In genomic region chr4:151322565-151322964, GRCh38 we compare ENCODE assay signal across 17 cellular contexts. TPM values are rescaled to one million over a fixed set of nuclear protein-coding genes. Genes with fewer than 3 reads are reported as not detected.
DNase-seq lines count a peak whose midpoint lies in the region; ATAC-seq and TF ChIP-seq lines count a peak whose summit lies in the region.
"Had no signal": no experiment of that assay in that cellular context is flagged by ENCODE, and none has a peak within 500 bp of the region (broad histone marks: within the 10 kb centered on the region; RNA-seq: fewer than 3 reads in every experiment).

No MANE protein-coding gene starts in this region.

- no peak for DNase-seq in heart right ventricle
- no peak for DNase-seq in left cardiac atrium
- no peak for DNase-seq in coronary artery (ENCODE audit: low spot score)
- DNase-seq in medulla oblongata (ENCODE audit: extremely low spot score), result peak; percentile 27
- no peak for DNase-seq in type B pancreatic cell (ENCODE audit: extremely low spot score, unreplicated experiment)
- DNase-seq in vagina (ENCODE audit: extremely low spot score in 2 of 2), result no peak
- no peak for DNase-seq in MV-4-11 (lab: John Stamatoyannopoulos, UW)
- DNase-seq: activated CD4-positive, CD25-positive, alpha-beta regulatory T cell; activated naive CD8-positive, alpha-beta T cell treated with anti-CD3 and anti-CD28 coated beads, Interleukin-2, amount 50 U/mL, for 24 hours; activated T-cell treated with anti-CD3 and anti-CD28 coated beads for 4 hours; effector memory CD8-positive, alpha-beta T cell; mucosa of descending colon; NCI-H1092; upper lobe of left lung had no signal

- H3K36me3 ChIP-seq in heart right ventricle (no peaks in the 10 kb centered on the region), vagina (no peaks in the 10 kb centered on the region)
- H3K36me3 ChIP-seq: upper lobe of left lung had no signal

- peak overlapping the region in 8 of 10 donors; percentile 5 to 96 (median 94) for H3K27ac ChIP-seq in heart right ventricle
- peak overlapping the region; percentile 43 to 50 for H3K27ac ChIP-seq in coronary artery
- no peak overlapping the region for H3K27ac ChIP-seq in vagina
- H3K27ac ChIP-seq: SK-N-MC had no signal

- peak overlapping the region; percentile 19 for H3K27ac Mint-ChIP-seq in type B pancreatic cell
- H3K27ac Mint-ChIP-seq: activated naive CD8-positive, alpha-beta T cell treated with anti-CD3 and anti-CD28 coated beads, Interleukin-2, amount 50 U/mL, for 24 hours; effector memory CD8-positive, alpha-beta T cell had no signal

- no peaks in the 10 kb centered on the region for H3K36me3 Mint-ChIP-seq in type B pancreatic cell

- H3K27me3 Mint-ChIP-seq in type B pancreatic cell, result no peaks in the 10 kb centered on the region

- no peak for TF ChIP-seq POLR2A in vagina (IDR thresholded peaks at IDR 0.05)

- H3K4me1 ChIP-seq in heart right ventricle (peaks cover 4 to 54% (median 33%) of the 10 kb centered on the region in 9 donors), vagina (peaks cover 38% of the 10 kb centered on the region)

- ATAC-seq in heart right ventricle, result no peak
- no peak for ATAC-seq in left cardiac atrium
- no peak for ATAC-seq in GM19351 (IDR thresholded peaks at IDR 0.05; ENCODE audit: unreplicated experiment)
- ATAC-seq: activated naive CD8-positive, alpha-beta T cell treated with anti-CD3 and anti-CD28 coated beads, Interleukin-2, amount 50 U/mL, for 24 hours; effector memory CD8-positive, alpha-beta T cell had no signal

- intact Hi-C loops in heart right ventricle (cut with DNase I) (loop anchor here in 3 of 10 donors (5.0 to 10.0 kb wide), 2 partner anchors 40 to 118 kb away; no protein-coding TSS in a partner anchor), left cardiac atrium (cut with DNase I) (no loop called here), vagina (cut with DNase I) (no loop called here)

- peaks cover 36% of the 10 kb centered on the region for H3K4me1 Mint-ChIP-seq in type B pancreatic cell (ENCODE audit: unreplicated experiment)

- peak overlapping the region in 5 of 10 donors; percentile 81 to 93 (median 83) for H3K4me3 ChIP-seq in heart right ventricle
- peak overlapping the region; percentile 82 for H3K4me3 ChIP-seq in coronary artery
- H3K4me3 ChIP-seq in vagina, result no peak overlapping the region
- H3K4me3 ChIP-seq: mucosa of descending colon, SK-N-MC had no signal

- H3K9me3 Mint-ChIP-seq in type B pancreatic cell, result no peaks in the 10 kb centered on the region
- H3K9me3 Mint-ChIP-seq: activated naive CD8-positive, alpha-beta T cell treated with anti-CD3 and anti-CD28 coated beads, Interleukin-2, amount 50 U/mL, for 24 hours; effector memory CD8-positive, alpha-beta T cell had no signal

- peaks cover 0 to 35% (median 0%) of the 10 kb centered on the region in 7 donors for H3K27me3 ChIP-seq in heart right ventricle
- H3K27me3 ChIP-seq in vagina, result no peaks in the 10 kb centered on the region
- H3K27me3 ChIP-seq: upper lobe of left lung had no signal

- TF ChIP-seq CTCF in heart right ventricle (IDR thresholded peaks at IDR 0.05) (no peak), coronary artery (IDR thresholded peaks at IDR 0.05) (no peak), type B pancreatic cell (conservative IDR thresholded peaks at IDR 0.05) (no peak), vagina (IDR thresholded peaks at IDR 0.05) (no peak)

- H3K9me3 ChIP-seq in heart right ventricle, result no peaks in the 10 kb centered on the region
- no peaks in the 10 kb centered on the region for H3K9me3 ChIP-seq in vagina
- H3K9me3 ChIP-seq: mucosa of descending colon, upper lobe of left lung had no signal

- H3K4me3 Mint-ChIP-seq in type B pancreatic cell, result peak overlapping the region; percentile 90
- H3K4me3 Mint-ChIP-seq: activated naive CD8-positive, alpha-beta T cell treated with anti-CD3 and anti-CD28 coated beads, Interleukin-2, amount 50 U/mL, for 24 hours; effector memory CD8-positive, alpha-beta T cell had no signal

RNA-seq across cellular contexts. Expression of gene SH3D19, which starts 2.8 kb away (rescaled TPM):
- total RNA-seq in heart right ventricle (100 to 1,000 TPM in 9 of 10 donors, 10 to 100 TPM in 1; 97.4 to 175 (median 123) TPM), left cardiac atrium (10 to 100 TPM; 88.0 to 94.7 TPM), type B pancreatic cell (ENCODE audit: low replicate concordance) (24.3 and 29.3 TPM in 2 replicates), vagina (86.4 TPM)
- 10 to 100 TPM; 32.4 to 71.8 TPM for polyA plus RNA-seq in heart right ventricle

RNA-seq across cellular contexts. Expression of gene PRSS48, which starts 45.6 kb away (rescaled TPM):
- total RNA-seq in heart right ventricle, result not detected
- not detected for polyA plus RNA-seq in heart right ventricle
- total RNA-seq in left cardiac atrium, result not detected
- not detected in 2 replicates for total RNA-seq in type B pancreatic cell (ENCODE audit: low replicate concordance)
- total RNA-seq in vagina, result not detected
- total RNA-seq: mucosa of descending colon, skeletal muscle tissue, upper lobe of left lung had no signal
